Comparison of ENCODE assay signal across 10 cellular contexts in genomic region chr5:6483880-6484382, GRCh38. TPM values are rescaled to one million over a fixed set of nuclear protein-coding genes. Genes with fewer than 3 reads are reported as not detected.
DNase-seq lines count a peak whose midpoint lies in the region; ATAC-seq, FAIRE-seq and TF ChIP-seq lines count a peak whose summit lies in the region.
"Had no signal": no experiment of that assay in that cellular context is flagged by ENCODE, and none has a peak within 500 bp of the region (broad histone marks: within the 10 kb centered on the region; RNA-seq: fewer than 3 reads in every experiment).

No MANE protein-coding gene starts in this region.

- no peak for TF ChIP-seq CTCF in CD14-positive monocyte (IDR thresholded peaks at IDR 0.05)

- H3K9me3 Mint-ChIP-seq in stimulated activated effector memory CD8-positive, alpha-beta T cell treated with anti-CD3 and anti-CD28 coated beads, Interleukin-12 subunit alpha, Interleukin-12 subunit beta, amount 100 ng/mL, for 72 hours, result no peaks in the 10 kb centered on the region
- H3K9me3 Mint-ChIP-seq in CD14-positive monocyte, result peaks cover 0 to 2% (median 0%) of the 10 kb centered on the region in 7 donors

- no peak overlapping the region for H3K27ac Mint-ChIP-seq in stimulated activated effector memory CD8-positive, alpha-beta T cell treated with anti-CD3 and anti-CD28 coated beads, Interleukin-12 subunit alpha, Interleukin-12 subunit beta, amount 100 ng/mL, for 72 hours
- H3K27ac Mint-ChIP-seq in CD14-positive monocyte, result no peak overlapping the region

- no peak overlapping the region for H3K4me3 Mint-ChIP-seq in stimulated activated effector memory CD8-positive, alpha-beta T cell treated with anti-CD3 and anti-CD28 coated beads, Interleukin-12 subunit alpha, Interleukin-12 subunit beta, amount 100 ng/mL, for 72 hours
- H3K4me3 Mint-ChIP-seq in CD14-positive monocyte, result no peak overlapping the region

- intact Hi-C loops in CD14-positive monocyte (cut with micrococcal nuclease), result no loop called here

- H3K27me3 Mint-ChIP-seq in CD14-positive monocyte (ENCODE audit: low read depth in 3 of 3), result peaks cover 3 to 8% (median 6%) of the 10 kb centered on the region in 3 donors

- no peak for FAIRE-seq in urothelium cell line (lab: Jason Lieb, UNC)
- FAIRE-seq in frontal cortex (lab: Jason Lieb, UNC), result no peak

- ATAC-seq in GM21390 (IDR thresholded peaks at IDR 0.05; ENCODE audit: unreplicated experiment), result peak; percentile 86
- peak; percentile 91 for ATAC-seq in HG03108 (IDR thresholded peaks at IDR 0.05; ENCODE audit: unreplicated experiment)
- ATAC-seq in stimulated activated effector memory CD8-positive, alpha-beta T cell treated with anti-CD3 and anti-CD28 coated beads, Interleukin-12 subunit alpha, Interleukin-12 subunit beta, amount 100 ng/mL, for 72 hours, result peak; percentile 92

- DNase-seq in activated T-cell treated with anti-CD3 and anti-CD28 coated beads for 48 hours (ENCODE audit: low read depth) (peak; percentile 15), activated T-cell treated with anti-CD3 and anti-CD28 coated beads for 4 hours (no peak), urothelium cell line (ENCODE audit: low spot score) (no peak), frontal cortex (ENCODE audit: low spot score in 2 of 2) (no peak), CD14-positive monocyte (ENCODE audit: low spot score) (no peak)
- peak in 1 of 2 donors; percentile 57 for DNase-seq in stimulated activated effector memory CD8-positive, alpha-beta T cell treated with anti-CD3 and anti-CD28 coated beads, Interleukin-12 subunit alpha, Interleukin-12 subunit beta, amount 100 ng/mL, for 72 hours (ENCODE audit: low spot score in 2 of 2)
- DNase-seq: cortex of kidney had no signal

- H3K36me3 Mint-ChIP-seq in stimulated activated effector memory CD8-positive, alpha-beta T cell treated with anti-CD3 and anti-CD28 coated beads, Interleukin-12 subunit alpha, Interleukin-12 subunit beta, amount 100 ng/mL, for 72 hours, result no peaks in the 10 kb centered on the region
- H3K36me3 Mint-ChIP-seq in CD14-positive monocyte, result no peaks in the 10 kb centered on the region

- H3K4me1 Mint-ChIP-seq in stimulated activated effector memory CD8-positive, alpha-beta T cell treated with anti-CD3 and anti-CD28 coated beads, Interleukin-12 subunit alpha, Interleukin-12 subunit beta, amount 100 ng/mL, for 72 hours, result peaks cover 6% of the 10 kb centered on the region
- H3K4me1 Mint-ChIP-seq in CD14-positive monocyte, result no peaks in the 10 kb centered on the region

RNA-seq across cellular contexts. Expression of gene UBE2QL1, which starts 35.3 kb away (rescaled TPM):
- 39.1 TPM for total RNA-seq in frontal cortex
- not detected for polyA plus RNA-seq in CD14-positive monocyte
- polyA plus RNA-seq: AG04450 had no signal
